In genomic region chr5:178793156-178793555, GRCh38 we compare ENCODE assay signal across 10 cellular contexts.
DNase-seq lines count a peak whose midpoint lies in the region; ATAC-seq and TF ChIP-seq lines count a peak whose summit lies in the region.
"Had no signal": no experiment of that assay in that cellular context is flagged by ENCODE, and none has a peak within 500 bp of the region (broad histone marks: within the 10 kb centered on the region; RNA-seq: fewer than 3 reads in every experiment).

No MANE protein-coding gene starts in this region.

- H3K79me2 ChIP-seq in SK-N-SH (ENCODE audit: insufficient read depth), result no peaks in the 10 kb centered on the region

- H2AFZ ChIP-seq in SK-N-SH (ENCODE audit: low read depth), result no peak overlapping the region

- no peaks in the 10 kb centered on the region for H3F3A ChIP-seq in SK-N-SH (replicated peaks; ENCODE audit: insufficient read depth)

- H3K4me3 Mint-ChIP-seq in endodermal cell, result no peak overlapping the region
- no peak overlapping the region for H3K4me3 Mint-ChIP-seq in CD8-positive, alpha-beta T cell

- H3K27me3 ChIP-seq in SK-N-SH (ENCODE audit: insufficient read depth) (no peaks in the 10 kb centered on the region), endodermal cell (ENCODE audit: control insufficient read depth, insufficient read depth, low read length, poor library complexity, severe bottlenecking) (no peaks in the 10 kb centered on the region)
- no peaks in the 10 kb centered on the region for H3K27me3 ChIP-seq in CD8-positive, alpha-beta T cell (ENCODE audit: insufficient read depth, low read length)
- H3K27me3 ChIP-seq: BLaER1 treated with 17β-estradiol and CSF1 and Interleukin-3, amounts not matched to agents 10 nM and 100 nM had no signal

- peaks cover 8% of the 10 kb centered on the region for H3K27me3 Mint-ChIP-seq in endodermal cell (ENCODE audit: insufficient read depth)
- H3K27me3 Mint-ChIP-seq in CD8-positive, alpha-beta T cell (ENCODE audit: low read depth), result peaks cover 11% of the 10 kb centered on the region

- H3K27ac ChIP-seq in SK-N-SH (ENCODE audit: low read depth in 2 of 2, low read length in 1 of 2) (no peak overlapping the region), endodermal cell (ENCODE audit: low read depth, low read length) (no peak overlapping the region)
- no peak overlapping the region for H3K27ac ChIP-seq in CD8-positive, alpha-beta T cell (ENCODE audit: low read depth, low read length)
- H3K27ac ChIP-seq: BLaER1 treated with 17β-estradiol and CSF1 and Interleukin-3, amounts not matched to agents 10 nM and 100 nM had no signal

- TF ChIP-seq EP300 in SK-N-SH (IDR thresholded peaks at IDR 0.05; ENCODE audit: borderline replicate concordance in 1 of 2, low read depth in 1 of 2, low read length in 1 of 2), result no peak

- ATAC-seq in SK-N-SH treated with all-trans-retinoic acid at 6 μM for 48 hours, result no peak
- ATAC-seq in CD8-positive, alpha-beta T cell, result no peak
- no peak for ATAC-seq in esophagus mucosa

- WGBS in SK-N-SH (ENCODE audit: low lambda C conversion rate), result 45% methylated on average over 11 of the region's 12 CpGs
- 44 to 76% methylated on average over 7 to 12 of the region's 12 CpGs for WGBS in endodermal cell (ENCODE audit: insufficient coverage in 1 of 2, insufficient read length in 1 of 2), 2 experiments

- DNase-seq in SK-N-SH, result peak; percentile 71
- DNase-seq in NCI-H1105 (lab: John Stamatoyannopoulos, UW), result peak; percentile 1
- DNase-seq in endodermal cell, result peak; percentile 91
- DNase-seq in stimulated activated CD4-positive, alpha-beta T cell treated with anti-CD3 and anti-CD28 coated beads, Interleukin-4, amount 100 ng/mL, for 1 hour, result peak; percentile 15
- DNase-seq in glomerular visceral epithelial cell (ENCODE audit: extremely low spot score), result no peak
- DNase-seq in CD8-positive, alpha-beta T cell, result no peak
- DNase-seq: stimulated activated naive CD4-positive, alpha-beta T cell treated with Interleukin-2 at 50 U/mL for 16 hours had no signal

- H3K27ac Mint-ChIP-seq in endodermal cell, result no peak overlapping the region
- H3K27ac Mint-ChIP-seq in CD8-positive, alpha-beta T cell, result no peak overlapping the region

- H3K4me1 Mint-ChIP-seq in endodermal cell, result no peaks in the 10 kb centered on the region
- H3K4me1 Mint-ChIP-seq in CD8-positive, alpha-beta T cell (ENCODE audit: low read depth), result peaks cover 2% of the 10 kb centered on the region

- H3K9me3 ChIP-seq in SK-N-SH, result no peaks in the 10 kb centered on the region
- H3K9me3 ChIP-seq in endodermal cell (ENCODE audit: control insufficient read depth, low read length), result peaks cover 8% of the 10 kb centered on the region
- H3K9me3 ChIP-seq in CD8-positive, alpha-beta T cell (ENCODE audit: low read length), result no peaks in the 10 kb centered on the region
- H3K9me3 ChIP-seq: BLaER1 treated with 17β-estradiol and CSF1 and Interleukin-3, amounts not matched to agents 10 nM and 100 nM had no signal

- CTCF ChIA-PET in SK-N-SH (lab: Yijun Ruan, JAX), result no interaction called here
- CTCF ChIA-PET in CD8-positive, alpha-beta T cell (lab: Charles Lee), result no interaction called here

- POLR2A ChIA-PET in SK-N-SH (lab: Yijun Ruan, JAX), result no interaction called here
- POLR2A ChIA-PET in CD8-positive, alpha-beta T cell (lab: Charles Lee), result no interaction called here

- H3K9ac ChIP-seq in SK-N-SH, result no peak overlapping the region
- no peak overlapping the region for H3K9ac ChIP-seq in endodermal cell (ENCODE audit: extremely low read depth, low read length, poor library complexity, severe bottlenecking)
- H3K9ac ChIP-seq: BLaER1 treated with 17β-estradiol and CSF1 and Interleukin-3, amounts not matched to agents 10 nM and 100 nM had no signal

- H3K36me3 Mint-ChIP-seq in endodermal cell (ENCODE audit: low read depth), result no peaks in the 10 kb centered on the region
- no peaks in the 10 kb centered on the region for H3K36me3 Mint-ChIP-seq in CD8-positive, alpha-beta T cell

- TF ChIP-seq CTCF in SK-N-SH (IDR thresholded peaks at IDR 0.05) (no peak), endodermal cell (conservative IDR thresholded peaks at IDR 0.05) (peak; percentile 83)
- no peak for TF ChIP-seq CTCF in CD8-positive, alpha-beta T cell (IDR thresholded peaks at IDR 0.05)

- H3K4me3 ChIP-seq in SK-N-SH (ENCODE audit: low read depth in 2 of 2, low read length in 1 of 2) (no peak overlapping the region), endodermal cell (ENCODE audit: low read length) (no peak overlapping the region)
- no peak overlapping the region for H3K4me3 ChIP-seq in CD8-positive, alpha-beta T cell (ENCODE audit: low read depth, low read length)
- H3K4me3 ChIP-seq: BLaER1 treated with 17β-estradiol and CSF1 and Interleukin-3, amounts not matched to agents 10 nM and 100 nM had no signal

- intact Hi-C loops in CD8-positive, alpha-beta T cell (cut with DNase I, micrococcal nuclease), result no loop called here

- no peak overlapping the region for H3K4me2 ChIP-seq in SK-N-SH
- H3K4me2 ChIP-seq: BLaER1 treated with 17β-estradiol and CSF1 and Interleukin-3, amounts not matched to agents 10 nM and 100 nM had no signal

- peak; percentile 56; the same call in 1 of the 2 replicates for TF ChIP-seq RAD21 in SK-N-SH (IDR thresholded peaks at IDR 0.05; ENCODE audit: low read length)

- no peaks in the 10 kb centered on the region for H4K20me1 ChIP-seq in SK-N-SH (ENCODE audit: insufficient read depth)
- H4K20me1 ChIP-seq: BLaER1 treated with 17β-estradiol and CSF1 and Interleukin-3, amounts not matched to agents 10 nM and 100 nM had no signal

- H3K36me3 ChIP-seq in SK-N-SH (replicated peaks in 1 of 2; ENCODE audit: control insufficient read depth in 1 of 2, insufficient read depth in 2 of 2, low read length in 1 of 2) (no peaks in the 10 kb centered on the region), endodermal cell (ENCODE audit: control insufficient read depth, insufficient read depth, low read length) (no peaks in the 10 kb centered on the region)
- H3K36me3 ChIP-seq in CD8-positive, alpha-beta T cell (ENCODE audit: insufficient read depth, low read length), result no peaks in the 10 kb centered on the region
- H3K36me3 ChIP-seq: BLaER1 treated with 17β-estradiol and CSF1 and Interleukin-3, amounts not matched to agents 10 nM and 100 nM had no signal

- no peaks in the 10 kb centered on the region for H3K9me2 ChIP-seq in SK-N-SH

- H3K4me1 ChIP-seq in SK-N-SH (ENCODE audit: control insufficient read depth in 1 of 2, insufficient read depth in 2 of 2, low read depth in 1 of 2, low read length in 1 of 2) (no peaks in the 10 kb centered on the region; a peak in 1 of 4 replicates), endodermal cell (ENCODE audit: control insufficient read depth, insufficient read depth, low read length) (no peaks in the 10 kb centered on the region)
- H3K4me1 ChIP-seq in CD8-positive, alpha-beta T cell (ENCODE audit: insufficient read depth, low read length), result peaks cover 3% of the 10 kb centered on the region

- H3K9me3 Mint-ChIP-seq in endodermal cell, result peaks cover 3% of the 10 kb centered on the region
- no peaks in the 10 kb centered on the region for H3K9me3 Mint-ChIP-seq in CD8-positive, alpha-beta T cell

TF ChIP-seq in SK-N-SH, 30 proteins besides CTCF, POLR2A, EP300 and RAD21 (continues in another document):
- TF ChIP-seq MEF2A (IDR thresholded peaks at IDR 0.05; ENCODE audit: borderline replicate concordance, low read depth), result no peak

TF ChIP-seq in SK-N-SH treated with all-trans-retinoic acid at 6 μM for 48 hours, 23 proteins besides CTCF, POLR2A, EP300 and RAD21:
- no peak for TF ChIP-seq ZFP30 (CRISPR knock-in tag; IDR thresholded peaks at IDR 0.05)

Comparison
In these comparisons a context has a peak if more than half of its experiments do, and no peak if none do; other contexts are left out.
1. DNase-seq: peak in SK-N-SH (single experiment), NCI-H1105 (single experiment), endodermal cell (single experiment) and stimulated activated CD4-positive, alpha-beta T cell treated with anti-CD3 and anti-CD28 coated beads, Interleukin-4, amount 100 ng/mL, for 1 hour (single experiment); none in glomerular visceral epithelial cell (single experiment) and CD8-positive, alpha-beta T cell (0 of 7).